37 cellular contexts compared by ENCODE assay signal in genomic region chr14:34479694-34480093, GRCh38.
"Had no signal": no experiment of that assay in that cellular context is flagged by ENCODE, and none has a peak within 500 bp of the region (broad histone marks: within the 10 kb centered on the region; RNA-seq: fewer than 3 reads in every experiment).

No MANE protein-coding gene starts in this region.

- DNase-seq: activated CD4-positive, alpha-beta memory T cell treated with anti-CD3 and anti-CD28 coated beads, Interleukin-2, amount 10 ng/mL, durations not matched to agents 7 days and 5 days; activated CD4-positive, alpha-beta T cell treated with anti-CD3 and anti-CD28 coated beads for 1 hour; activated CD4-positive, alpha-beta T cell treated with anti-CD3 and anti-CD28 coated beads for 36 hours; activated CD4-positive, alpha-beta T cell treated with anti-CD3 and anti-CD28 coated beads for 48 hours; activated CD4-positive, alpha-beta T cell treated with anti-CD3 and anti-CD28 coated beads, Interleukin-2, amount 10 ng/mL, durations not matched to agents 7 days and 5 days; activated CD4-positive, alpha-beta T cell treated with anti-CD3 and anti-CD28 coated beads, Interleukin-2, amount 50 U/mL, for 48 hours; activated CD4-positive, CD25-positive, alpha-beta regulatory T cell; activated CD8-positive, alpha-beta memory T cell treated with anti-CD3 and anti-CD28 coated beads for 24 hours; activated CD8-positive, alpha-beta memory T cell treated with anti-CD3 and anti-CD28 coated beads, Interleukin-2, amount 10 ng/mL, durations not matched to agents 7 days and 5 days; activated CD8-positive, alpha-beta memory T cell treated with anti-CD3 and anti-CD28 coated beads, Interleukin-2, amount 50 U/mL, for 48 hours; activated CD8-positive, alpha-beta T cell treated with anti-CD3 and anti-CD28 coated beads, Interleukin-2, amount 10 ng/mL, durations not matched to agents 7 days and 5 days; activated effector memory CD4-positive, alpha-beta T cell treated with Interleukin-2 at 50 U/mL for 16 hours; activated gamma-delta T cell; activated naive CD4-positive, alpha-beta T cell treated with anti-CD3 and anti-CD28 coated beads, Interleukin-2, amount 10 ng/mL, durations not matched to agents 7 days and 5 days; activated naive CD4-positive, alpha-beta T cell treated with Interleukin-2 at 50 U/mL for 16 hours; activated naive CD8-positive, alpha-beta T cell treated with anti-CD3 and anti-CD28 coated beads, Interleukin-2, amount 10 ng/mL, durations not matched to agents 7 days and 5 days; activated naive CD8-positive, alpha-beta T cell treated with anti-CD3 and anti-CD28 coated beads, Interleukin-2, amount 50 U/mL, for 24 hours; activated T-cell treated with anti-CD3 and anti-CD28 coated beads, Interleukin-2, amount 50 U/mL, for 24 hours; activated T-cell treated with anti-CD3 and anti-CD28 coated beads, Interleukin-2, amount 50 U/mL, for 48 hours; amygdala; anterior cingulate cortex; caudate nucleus; cerebellar nuclear complex; T-helper 1 cell; T-helper 2 cell; T-helper 9 cell had no signal

- ATAC-seq: activated CD4-positive, alpha-beta T cell treated with anti-CD3 and anti-CD28 coated beads for 36 hours; activated CD4-positive, CD25-positive, alpha-beta regulatory T cell treated with anti-CD3 and anti-CD28 coated beads, Interleukin-2, amount 50 U/mL, for 24 hours; activated CD8-positive, alpha-beta memory T cell treated with anti-CD3 and anti-CD28 coated beads, Interleukin-2, amount 10 ng/mL, durations not matched to agents 7 days and 5 days; activated CD8-positive, alpha-beta T cell treated with anti-CD3 and anti-CD28 coated beads, Interleukin-2, amount 10 ng/mL, durations not matched to agents 7 days and 5 days; activated naive CD8-positive, alpha-beta T cell treated with anti-CD3 and anti-CD28 coated beads, Interleukin-2, amount 50 U/mL, for 24 hours had no signal

- H3K4me1 ChIP-seq: ascending aorta had no signal

- H3K9me3 Mint-ChIP-seq: activated CD4-positive, alpha-beta memory T cell treated with anti-CD3 and anti-CD28 coated beads, Interleukin-2, amount 10 ng/mL, durations not matched to agents 7 days and 5 days; activated CD4-positive, alpha-beta T cell treated with anti-CD3 and anti-CD28 coated beads, Interleukin-2, amount 10 ng/mL, durations not matched to agents 7 days and 5 days; activated naive CD4-positive, alpha-beta T cell treated with anti-CD3 and anti-CD28 coated beads, Interleukin-2, amount 10 ng/mL, durations not matched to agents 7 days and 5 days; activated naive CD4-positive, alpha-beta T cell treated with anti-CD3 and anti-CD28 coated beads, Interleukin-2, amount 50 U/mL, for 24 hours; activated naive CD8-positive, alpha-beta T cell treated with anti-CD3 and anti-CD28 coated beads, Interleukin-2, amount 10 ng/mL, durations not matched to agents 7 days and 5 days; activated naive CD8-positive, alpha-beta T cell treated with anti-CD3 and anti-CD28 coated beads, Interleukin-2, amount 50 U/mL, for 24 hours; activated T-cell treated with anti-CD3 and anti-CD28 coated beads, Interleukin-2, amount 50 U/mL, for 24 hours; activated T-helper 2 cell treated with anti-CD3 and anti-CD28 coated beads, Interferon-gamma antibody, Interleukin-2, Interleukin-4, amounts not matched to agents 10 μg/mL and 5 μg/mL and 100 μg/mL, durations not matched to agents 14 hours and 24 hours and 36 hours; central memory CD8-positive, alpha-beta T cell; T-helper 1 cell treated with Interleukin-12 subunit alpha and Interleukin-12 subunit beta and Interleukin-4 antibody, amounts not matched to agents 30 μg/mL and 1 μg/mL, for 36 hours; T-helper 2 cell treated with Interferon-gamma antibody and Interleukin-4, amounts not matched to agents 5 μg/mL and 100 μg/mL, for 36 hours had no signal

- H3K9me3 ChIP-seq: ascending aorta had no signal

- H3K4me1 Mint-ChIP-seq: activated CD4-positive, alpha-beta memory T cell treated with anti-CD3 and anti-CD28 coated beads, Interleukin-2, amount 10 ng/mL, durations not matched to agents 7 days and 5 days; activated CD4-positive, alpha-beta T cell treated with anti-CD3 and anti-CD28 coated beads for 36 hours; activated CD4-positive, alpha-beta T cell treated with anti-CD3 and anti-CD28 coated beads, Interleukin-2, amount 10 ng/mL, durations not matched to agents 7 days and 5 days; activated CD8-positive, alpha-beta memory T cell treated with anti-CD3 and anti-CD28 coated beads, Interleukin-2, amount 10 ng/mL, durations not matched to agents 7 days and 5 days; activated naive CD4-positive, alpha-beta T cell treated with anti-CD3 and anti-CD28 coated beads, Interleukin-2, amount 10 ng/mL, durations not matched to agents 7 days and 5 days; activated naive CD4-positive, alpha-beta T cell treated with anti-CD3 and anti-CD28 coated beads, Interleukin-2, amount 50 U/mL, for 24 hours; activated naive CD8-positive, alpha-beta T cell treated with anti-CD3 and anti-CD28 coated beads, Interleukin-2, amount 10 ng/mL, durations not matched to agents 7 days and 5 days; activated naive CD8-positive, alpha-beta T cell treated with anti-CD3 and anti-CD28 coated beads, Interleukin-2, amount 50 U/mL, for 24 hours; brain; central memory CD8-positive, alpha-beta T cell had no signal

- H3K27ac ChIP-seq: ascending aorta, cardiac muscle cell, VCaP had no signal

- H3K27me3 ChIP-seq: ascending aorta, cardiac muscle cell had no signal

- H3K4me3 ChIP-seq: ascending aorta, cardiac muscle cell had no signal

- H3K27ac Mint-ChIP-seq: activated CD4-positive, alpha-beta memory T cell treated with anti-CD3 and anti-CD28 coated beads, Interleukin-2, amount 10 ng/mL, durations not matched to agents 7 days and 5 days; activated CD4-positive, alpha-beta T cell treated with anti-CD3 and anti-CD28 coated beads for 36 hours; activated CD4-positive, alpha-beta T cell treated with anti-CD3 and anti-CD28 coated beads, Interleukin-2, amount 10 ng/mL, durations not matched to agents 7 days and 5 days; activated CD8-positive, alpha-beta memory T cell treated with anti-CD3 and anti-CD28 coated beads, Interleukin-2, amount 10 ng/mL, durations not matched to agents 7 days and 5 days; activated CD8-positive, alpha-beta T cell treated with anti-CD3 and anti-CD28 coated beads, Interleukin-2, amount 10 ng/mL, durations not matched to agents 7 days and 5 days; activated naive CD4-positive, alpha-beta T cell treated with anti-CD3 and anti-CD28 coated beads, Interleukin-2, amount 10 ng/mL, durations not matched to agents 7 days and 5 days; activated naive CD4-positive, alpha-beta T cell treated with anti-CD3 and anti-CD28 coated beads, Interleukin-2, amount 50 U/mL, for 24 hours; activated naive CD8-positive, alpha-beta T cell; activated naive CD8-positive, alpha-beta T cell treated with anti-CD3 and anti-CD28 coated beads, Interleukin-2, amount 10 ng/mL, durations not matched to agents 7 days and 5 days; activated naive CD8-positive, alpha-beta T cell treated with anti-CD3 and anti-CD28 coated beads, Interleukin-2, amount 50 U/mL, for 24 hours; activated T-cell treated with anti-CD3 and anti-CD28 coated beads, Interleukin-2, amount 50 U/mL, for 24 hours; activated T-helper 2 cell treated with anti-CD3 and anti-CD28 coated beads, Interferon-gamma antibody, Interleukin-2, Interleukin-4, amounts not matched to agents 10 μg/mL and 5 μg/mL and 100 μg/mL, durations not matched to agents 14 hours and 24 hours and 36 hours; brain; T-helper 1 cell treated with Interleukin-12 subunit alpha and Interleukin-12 subunit beta and Interleukin-4 antibody, amounts not matched to agents 30 μg/mL and 1 μg/mL, for 36 hours; T-helper 2 cell treated with Interferon-gamma antibody and Interleukin-4, amounts not matched to agents 5 μg/mL and 100 μg/mL, for 36 hours had no signal

- H3K36me3 ChIP-seq: ascending aorta, cardiac muscle cell had no signal

- H3K27me3 Mint-ChIP-seq: activated CD4-positive, alpha-beta memory T cell treated with anti-CD3 and anti-CD28 coated beads, Interleukin-2, amount 10 ng/mL, durations not matched to agents 7 days and 5 days; activated CD4-positive, alpha-beta T cell treated with anti-CD3 and anti-CD28 coated beads for 36 hours; activated CD4-positive, alpha-beta T cell treated with anti-CD3 and anti-CD28 coated beads, Interleukin-2, amount 10 ng/mL, durations not matched to agents 7 days and 5 days; activated CD8-positive, alpha-beta memory T cell treated with anti-CD3 and anti-CD28 coated beads, Interleukin-2, amount 10 ng/mL, durations not matched to agents 7 days and 5 days; activated naive CD4-positive, alpha-beta T cell treated with anti-CD3 and anti-CD28 coated beads, Interleukin-2, amount 10 ng/mL, durations not matched to agents 7 days and 5 days; activated naive CD4-positive, alpha-beta T cell treated with anti-CD3 and anti-CD28 coated beads, Interleukin-2, amount 50 U/mL, for 24 hours; activated naive CD8-positive, alpha-beta T cell; activated naive CD8-positive, alpha-beta T cell treated with anti-CD3 and anti-CD28 coated beads, Interleukin-2, amount 10 ng/mL, durations not matched to agents 7 days and 5 days; activated naive CD8-positive, alpha-beta T cell treated with anti-CD3 and anti-CD28 coated beads, Interleukin-2, amount 50 U/mL, for 24 hours; activated T-cell treated with anti-CD3 and anti-CD28 coated beads, Interleukin-2, amount 50 U/mL, for 24 hours; central memory CD8-positive, alpha-beta T cell had no signal

- H3K36me3 Mint-ChIP-seq: activated CD8-positive, alpha-beta memory T cell treated with anti-CD3 and anti-CD28 coated beads, Interleukin-2, amount 10 ng/mL, durations not matched to agents 7 days and 5 days; activated naive CD4-positive, alpha-beta T cell treated with anti-CD3 and anti-CD28 coated beads, Interleukin-2, amount 10 ng/mL, durations not matched to agents 7 days and 5 days; activated naive CD4-positive, alpha-beta T cell treated with anti-CD3 and anti-CD28 coated beads, Interleukin-2, amount 50 U/mL, for 24 hours; activated naive CD8-positive, alpha-beta T cell; activated naive CD8-positive, alpha-beta T cell treated with anti-CD3 and anti-CD28 coated beads, Interleukin-2, amount 10 ng/mL, durations not matched to agents 7 days and 5 days; brain had no signal

- H3K4me3 Mint-ChIP-seq: activated CD4-positive, alpha-beta memory T cell treated with anti-CD3 and anti-CD28 coated beads, Interleukin-2, amount 10 ng/mL, durations not matched to agents 7 days and 5 days; activated CD4-positive, alpha-beta T cell treated with anti-CD3 and anti-CD28 coated beads for 36 hours; activated CD4-positive, alpha-beta T cell treated with anti-CD3 and anti-CD28 coated beads, Interleukin-2, amount 10 ng/mL, durations not matched to agents 7 days and 5 days; activated CD8-positive, alpha-beta memory T cell treated with anti-CD3 and anti-CD28 coated beads, Interleukin-2, amount 10 ng/mL, durations not matched to agents 7 days and 5 days; activated CD8-positive, alpha-beta T cell treated with anti-CD3 and anti-CD28 coated beads, Interleukin-2, amount 10 ng/mL, durations not matched to agents 7 days and 5 days; activated naive CD4-positive, alpha-beta T cell treated with anti-CD3 and anti-CD28 coated beads, Interleukin-2, amount 10 ng/mL, durations not matched to agents 7 days and 5 days; activated naive CD4-positive, alpha-beta T cell treated with anti-CD3 and anti-CD28 coated beads, Interleukin-2, amount 50 U/mL, for 24 hours; activated naive CD8-positive, alpha-beta T cell; activated naive CD8-positive, alpha-beta T cell treated with anti-CD3 and anti-CD28 coated beads, Interleukin-2, amount 10 ng/mL, durations not matched to agents 7 days and 5 days; activated naive CD8-positive, alpha-beta T cell treated with anti-CD3 and anti-CD28 coated beads, Interleukin-2, amount 50 U/mL, for 24 hours; activated T-cell treated with anti-CD3 and anti-CD28 coated beads, Interleukin-2, amount 50 U/mL, for 24 hours; brain; central memory CD8-positive, alpha-beta T cell; T-helper 1 cell treated with Interleukin-12 subunit alpha and Interleukin-12 subunit beta and Interleukin-4 antibody, amounts not matched to agents 30 μg/mL and 1 μg/mL, for 36 hours; T-helper 2 cell treated with Interferon-gamma antibody and Interleukin-4, amounts not matched to agents 5 μg/mL and 100 μg/mL, for 36 hours had no signal
